In the genomic region with DNA sequence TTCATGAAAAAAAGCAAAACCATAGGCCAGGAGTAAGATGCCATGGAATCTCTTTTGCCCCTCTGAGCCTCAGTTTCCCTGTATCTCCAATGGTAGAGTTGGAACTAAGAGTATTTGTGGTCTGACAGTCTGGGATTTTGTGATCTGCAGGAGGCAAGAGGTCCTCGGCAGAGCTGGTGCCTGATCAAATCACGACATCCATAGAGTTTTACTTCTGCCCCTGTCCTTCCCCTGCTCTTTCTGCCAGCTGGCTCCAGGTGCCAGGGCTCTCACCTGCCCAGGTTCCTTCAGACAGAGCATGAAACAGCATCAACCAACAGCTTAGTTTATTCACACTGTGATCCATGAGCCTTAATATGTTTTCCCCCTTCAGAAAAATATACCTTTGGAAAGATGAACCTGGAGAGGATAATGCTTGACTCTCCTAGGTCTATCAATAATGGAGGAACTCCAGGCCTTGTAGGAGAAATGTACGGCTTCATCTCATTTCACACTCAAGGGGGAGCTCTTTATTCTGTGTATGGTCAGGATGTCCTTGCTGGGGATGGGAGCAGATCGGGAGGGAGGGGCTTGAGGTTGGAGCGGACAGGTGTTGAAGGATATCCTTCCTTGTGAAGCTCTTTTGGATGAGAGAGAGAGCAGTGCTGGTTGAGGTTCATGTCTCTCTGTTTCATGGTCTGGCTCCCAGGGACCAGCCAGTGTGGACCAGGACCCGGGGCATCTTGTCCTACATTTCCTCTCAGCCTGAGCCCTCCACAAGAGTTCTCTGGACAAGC, we compare ENCODE assay signal across 10 cellular contexts.
DNase-seq lines count a peak whose midpoint lies in the region; ATAC-seq, FAIRE-seq and TF ChIP-seq lines count a peak whose summit lies in the region.
"Had no signal": no experiment of that assay in that cellular context is flagged by ENCODE, and none has a peak within 500 bp of the region (broad histone marks: within the 10 kb centered on the region; RNA-seq: fewer than 3 reads in every experiment).

No MANE protein-coding gene starts in this region.

- H3K9me3 ChIP-seq in OCI-LY1 (ENCODE audit: low read length) (peaks cover 14% of the 10 kb centered on the region), esophagus muscularis mucosa (peaks cover 0 to 8% (median 0%) of the 10 kb centered on the region in 4 donors)

- DNase-seq in COR-L47 (lab: John Stamatoyannopoulos, UW) (peak; percentile 59), GM23338 (ENCODE audit: low spot score) (peak; percentile 83), esophagus muscularis mucosa (ENCODE audit: extremely low spot score) (peak; percentile 50), RCC 7860 (ENCODE audit: low spot score) (no peak), erythroblast (lab: John Stamatoyannopoulos, UW) (no peak)
- no peak for DNase-seq in stimulated activated naive CD4-positive, alpha-beta T cell treated with Interleukin-2 at 50 U/mL for 16 hours (lab: John Stamatoyannopoulos, UW)
- DNase-seq: left ventricle myocardium superior had no signal

- H3K4me2 ChIP-seq in GM23338 = no peak overlapping the region
- H3K4me2 ChIP-seq in OCI-LY1 (ENCODE audit: low read length) = no peak overlapping the region; the same call in 1 of the 2 replicates

- H3K27me3 ChIP-seq in GM23338 (ENCODE audit: insufficient read depth) = no peaks in the 10 kb centered on the region
- no peaks in the 10 kb centered on the region for H3K27me3 ChIP-seq in OCI-LY1 (ENCODE audit: insufficient read depth, low read length)
- H3K27me3 ChIP-seq in esophagus muscularis mucosa = peaks cover 0 to 4% (median 0%) of the 10 kb centered on the region in 4 donors

- no peaks in the 10 kb centered on the region for H3K36me3 ChIP-seq in GM23338 (ENCODE audit: insufficient read depth)
- no peaks in the 10 kb centered on the region for H3K36me3 ChIP-seq in OCI-LY1 (ENCODE audit: insufficient read depth, low read length)
- no peaks in the 10 kb centered on the region for H3K36me3 ChIP-seq in esophagus muscularis mucosa

- TF ChIP-seq POLR2A in esophagus muscularis mucosa (IDR thresholded peaks at IDR 0.05; ENCODE audit: low read depth) = no peak
- no peak for TF ChIP-seq POLR2A in erythroblast (IDR thresholded peaks at IDR 0.05; ENCODE audit: low read length)

- H3F3A ChIP-seq in GM23338 (replicated peaks; ENCODE audit: low read depth) (no peaks in the 10 kb centered on the region), OCI-LY1 (ENCODE audit: insufficient read depth, low read length) (0 out of 2 replicates have a peak, but pooled peaks cover 2% of the 10 kb centered on the region)

- H3K4me3 Mint-ChIP-seq in GM23338 = no peak overlapping the region

- peaks cover 2% of the 10 kb centered on the region for H3K27me3 Mint-ChIP-seq in GM23338 (ENCODE audit: insufficient read depth, low read depth, poor library complexity)

- no peak for FAIRE-seq in RCC 7860 (lab: Jason Lieb, UNC)

- no peaks in the 10 kb centered on the region; the same call in 1 of the 3 replicates for H3K9me3 Mint-ChIP-seq in GM23338

- no peak for TF ChIP-seq EP300 in esophagus muscularis mucosa (IDR thresholded peaks at IDR 0.05)

- no peak overlapping the region for H3K9ac ChIP-seq in OCI-LY1 (ENCODE audit: low read length)

- H3K79me2 ChIP-seq in GM23338 (replicated peaks; ENCODE audit: insufficient read depth) (no peaks in the 10 kb centered on the region), OCI-LY1 (ENCODE audit: insufficient read depth, low read length) (no peaks in the 10 kb centered on the region)

- TF ChIP-seq CTCF in GM23338 (conservative IDR thresholded peaks at IDR 0.05; ENCODE audit: low read depth in 2 of 2) = peak; percentile 70 to 87
- peak; percentile 79; the same call in 1 of the 2 replicates for TF ChIP-seq CTCF in OCI-LY1 (IDR thresholded peaks at IDR 0.05; ENCODE audit: low read length)
- no peak for TF ChIP-seq CTCF in esophagus muscularis mucosa (IDR thresholded peaks at IDR 0.05)

- H3K9me2 ChIP-seq in GM23338 (ENCODE audit: insufficient read depth) (no peaks in the 10 kb centered on the region), OCI-LY1 (ENCODE audit: low read depth, low read length) (no peaks in the 10 kb centered on the region)

- intact Hi-C loops in esophagus muscularis mucosa (cut with DNase I) = no loop called here

- 70% methylated on average over 6 of the region's 6 CpGs for WGBS in esophagus muscularis mucosa

- H3K4me1 ChIP-seq in GM23338 (ENCODE audit: insufficient read depth) (no peaks in the 10 kb centered on the region), OCI-LY1 (ENCODE audit: insufficient read depth, low read length, severe bottlenecking) (peaks cover 51% of the 10 kb centered on the region), esophagus muscularis mucosa (no peaks in the 10 kb centered on the region)

- ATAC-seq in GM23338 (peak; percentile 99), HG02623 (IDR thresholded peaks at IDR 0.05; ENCODE audit: unreplicated experiment) (no peak)
- ATAC-seq: left ventricle myocardium superior had no signal

- H3K27ac Mint-ChIP-seq in GM23338 = no peak overlapping the region

- no peaks in the 10 kb centered on the region for H3K4me1 Mint-ChIP-seq in GM23338

- H3K4me3 ChIP-seq in GM23338 (no peak overlapping the region), OCI-LY1 (ENCODE audit: low read depth, low read length, poor library complexity, severe bottlenecking) (no peak overlapping the region), esophagus muscularis mucosa (no peak overlapping the region)
- H3K4me3 ChIP-seq: skin epidermis had no signal

- H3K36me3 Mint-ChIP-seq in GM23338 (ENCODE audit: low read depth) = no peaks in the 10 kb centered on the region

- no peak overlapping the region for H2AFZ ChIP-seq in GM23338
- no peak overlapping the region for H2AFZ ChIP-seq in OCI-LY1 (ENCODE audit: low read length)

- no peak overlapping the region for H3K27ac ChIP-seq in GM23338 (ENCODE audit: low read depth)
- peak overlapping the region; percentile 35 for H3K27ac ChIP-seq in OCI-LY1 (ENCODE audit: low read depth, low read length, poor library complexity, severe bottlenecking)
- H3K27ac ChIP-seq in esophagus muscularis mucosa (replicated peaks in 1 of 4) = no peak overlapping the region

- H4K20me1 ChIP-seq in GM23338 (replicated peaks; ENCODE audit: insufficient read depth) = no peaks in the 10 kb centered on the region
- H4K20me1 ChIP-seq in OCI-LY1 (ENCODE audit: insufficient read depth, low read length) = no peaks in the 10 kb centered on the region

TF ChIP-seq in GM23338, 12 proteins besides CTCF, POLR2A, EP300 and RAD21:
- no peak for TF ChIP-seq ZNF114 (CRISPR knock-in tag; IDR thresholded peaks at IDR 0.05)
- no peak for TF ChIP-seq EZH2phosphoT487 (IDR thresholded peaks at IDR 0.05; ENCODE audit: unreplicated experiment)
- TF ChIP-seq CREB1 (CRISPR knock-in tag; IDR thresholded peaks at IDR 0.05; ENCODE audit: low read depth) = no peak
- TF ChIP-seq, protein P1, sequence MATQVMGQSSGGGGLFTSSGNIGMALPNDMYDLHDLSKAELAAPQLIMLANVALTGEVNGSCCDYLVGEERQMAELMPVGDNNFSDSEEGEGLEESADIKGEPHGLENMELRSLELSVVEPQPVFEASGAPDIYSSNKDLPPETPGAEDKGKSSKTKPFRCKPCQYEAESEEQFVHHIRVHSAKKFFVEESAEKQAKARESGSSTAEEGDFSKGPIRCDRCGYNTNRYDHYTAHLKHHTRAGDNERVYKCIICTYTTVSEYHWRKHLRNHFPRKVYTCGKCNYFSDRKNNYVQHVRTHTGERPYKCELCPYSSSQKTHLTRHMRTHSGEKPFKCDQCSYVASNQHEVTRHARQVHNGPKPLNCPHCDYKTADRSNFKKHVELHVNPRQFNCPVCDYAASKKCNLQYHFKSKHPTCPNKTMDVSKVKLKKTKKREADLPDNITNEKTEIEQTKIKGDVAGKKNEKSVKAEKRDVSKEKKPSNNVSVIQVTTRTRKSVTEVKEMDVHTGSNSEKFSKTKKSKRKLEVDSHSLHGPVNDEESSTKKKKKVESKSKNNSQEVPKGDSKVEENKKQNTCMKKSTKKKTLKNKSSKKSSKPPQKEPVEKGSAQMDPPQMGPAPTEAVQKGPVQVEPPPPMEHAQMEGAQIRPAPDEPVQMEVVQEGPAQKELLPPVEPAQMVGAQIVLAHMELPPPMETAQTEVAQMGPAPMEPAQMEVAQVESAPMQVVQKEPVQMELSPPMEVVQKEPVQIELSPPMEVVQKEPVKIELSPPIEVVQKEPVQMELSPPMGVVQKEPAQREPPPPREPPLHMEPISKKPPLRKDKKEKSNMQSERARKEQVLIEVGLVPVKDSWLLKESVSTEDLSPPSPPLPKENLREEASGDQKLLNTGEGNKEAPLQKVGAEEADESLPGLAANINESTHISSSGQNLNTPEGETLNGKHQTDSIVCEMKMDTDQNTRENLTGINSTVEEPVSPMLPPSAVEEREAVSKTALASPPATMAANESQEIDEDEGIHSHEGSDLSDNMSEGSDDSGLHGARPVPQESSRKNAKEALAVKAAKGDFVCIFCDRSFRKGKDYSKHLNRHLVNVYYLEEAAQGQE (IDR thresholded peaks at IDR 0.05; ENCODE audit: unreplicated experiment) = no peak
- no peak for TF ChIP-seq NANOG (IDR thresholded peaks at IDR 0.05; ENCODE audit: borderline replicate concordance)
- no peak for TF ChIP-seq EZH2 (IDR thresholded peaks at IDR 0.05; ENCODE audit: low read depth, unreplicated experiment)
- TF ChIP-seq POLR2AphosphoS5 (IDR thresholded peaks at IDR 0.05; ENCODE audit: low read depth) = no peak
- no peak for TF ChIP-seq ETS1 (IDR thresholded peaks at IDR 0.05)
- TF ChIP-seq ZNF331 (CRISPR knock-in tag; IDR thresholded peaks at IDR 0.05; ENCODE audit: low read depth) = no peak
- TF ChIP-seq JUNB (IDR thresholded peaks at IDR 0.05; ENCODE audit: unreplicated experiment) = no peak

Comparison
In these comparisons a context has a peak if more than half of its experiments do, and no peak if none do; other contexts are left out.
1. DNase-seq: peak in COR-L47 (single experiment), GM23338 (single experiment) and esophagus muscularis mucosa (single experiment); none in RCC 7860 (single experiment), erythroblast (0 of 2) and stimulated activated naive CD4-positive, alpha-beta T cell treated with Interleukin-2 at 50 U/mL for 16 hours (single experiment).
2. CTCF ChIP-seq: peak in GM23338 (2 of 2) and OCI-LY1 (single experiment); none in esophagus muscularis mucosa (0 of 3).